In genomic region chr3:52056968-52057805, GRCh38 we compare ENCODE assay signal across 8 cellular contexts. TPM values are rescaled to one million over a fixed set of nuclear protein-coding genes. Genes with fewer than 3 reads are reported as not detected.
DNase-seq lines count a peak whose midpoint lies in the region; ATAC-seq, FAIRE-seq and TF ChIP-seq lines count a peak whose summit lies in the region.

No MANE protein-coding gene starts in this region.

- TF ChIP-seq CTCF in OCI-LY3 (IDR thresholded peaks at IDR 0.05; ENCODE audit: low read depth, low read length): no peak
- no peak for TF ChIP-seq CTCF in endothelial cell of umbilical vein (IDR thresholded peaks at IDR 0.05; ENCODE audit: extremely low read depth in 1 of 2, insufficient read depth in 1 of 2, low read depth in 1 of 2, low read length in 2 of 2)
- TF ChIP-seq CTCF in mesothelial cell of epicardium (IDR thresholded peaks at IDR 0.05; ENCODE audit: unreplicated experiment): no peak

- dilution Hi-C loops in endothelial cell of umbilical vein (cut with MboI; ENCODE audit: extremely low pct_ligation_motif_present, low sequenced_read_pairs): no loop called here

- H3K27ac ChIP-seq in OCI-LY3 (ENCODE audit: low read length) (peak overlapping the region; percentile 40), endothelial cell of umbilical vein (ENCODE audit: insufficient read depth, low read depth, low read length) (peak overlapping the region; percentile 23)

- BruUV-seq in endothelial cell of umbilical vein (replicated peaks; lab: Mats Ljungman, UMichigan): no TSS peak

- H3K9me3 ChIP-seq in OCI-LY3 (ENCODE audit: insufficient read depth, low read length): no peaks in the 10 kb centered on the region
- no peaks in the 10 kb centered on the region for H3K9me3 ChIP-seq in endothelial cell of umbilical vein (replicated peaks; ENCODE audit: control insufficient read depth, insufficient read depth, low read length)

- no peaks in the 10 kb centered on the region for H3K27me3 Mint-ChIP-seq in mesothelial cell of epicardium (ENCODE audit: low read depth)

- H2AFZ ChIP-seq in OCI-LY3 (ENCODE audit: low read depth, low read length) (peak overlapping the region; percentile 89), endothelial cell of umbilical vein (ENCODE audit: low read depth, low read length) (peak overlapping the region; percentile 91)

- DNase-seq in DMS 273 treated with DMSO at 0.1 percent for 48 hours (lab: John Stamatoyannopoulos, UW): peak; percentile 92
- peak; percentile 98 for DNase-seq in HuH-7.5 (ENCODE audit: low spot score)
- peak; percentile 99 for DNase-seq in activated T-cell treated with anti-CD3 and anti-CD28 coated beads for 24 hours (ENCODE audit: low read depth)
- DNase-seq in endothelial cell of umbilical vein (ENCODE audit: low read depth, low spot score): peak; percentile 99
- DNase-seq in mesothelial cell of epicardium (ENCODE audit: low spot score in 2 of 2, unreplicated experiment in 2 of 2): peak; percentile 98
- peak; percentile 99 to 100 for DNase-seq in stimulated activated CD8-positive, alpha-beta memory T cell treated with anti-CD3 and anti-CD28 coated beads, Interleukin-15, amount 100 ng/mL, for 4 hours (ENCODE audit: low read depth in 2 of 2)

- H3K27me3 ChIP-seq in OCI-LY3 (ENCODE audit: low read depth, low read length): no peaks in the 10 kb centered on the region
- no peaks in the 10 kb centered on the region for H3K27me3 ChIP-seq in endothelial cell of umbilical vein (ENCODE audit: control insufficient read depth in 2 of 2, insufficient read depth in 2 of 2, low read length in 2 of 2)

- peaks cover 42% of the 10 kb centered on the region for H3K4me1 Mint-ChIP-seq in mesothelial cell of epicardium

- peak; percentile 29 for TF ChIP-seq POLR2A in endothelial cell of umbilical vein (IDR thresholded peaks at IDR 0.05; ENCODE audit: low read depth, low read length)

- peak; percentile 75 for ATAC-seq in GM21528 (IDR thresholded peaks at IDR 0.05; ENCODE audit: low FRiP score, unreplicated experiment)

- POLR2A ChIA-PET in endothelial cell of umbilical vein (lab: Charles Lee): interaction anchor here (0.5 to 2.2 kb wide), 7 partner anchors 10 to 98 kb away, joined by 3 to 10 read pairs (median 3); partner anchors contain the start of gene RPL29

- CTCF ChIA-PET in endothelial cell of umbilical vein (lab: Charles Lee): interaction anchor here (0.6 to 10.4 kb wide), 22 partner anchors 9 to 163 kb away, joined by 3 to 260 read pairs (median 4); partner anchors contain the start of genes ABHD14B, ACY1, POC1A and RPL29

- H3K79me2 ChIP-seq in OCI-LY3 (ENCODE audit: low read length) (peaks cover 8% of the 10 kb centered on the region; the same call in 1 of the 2 replicates), endothelial cell of umbilical vein (ENCODE audit: control insufficient read depth, insufficient read depth, low read length) (peaks cover 25% of the 10 kb centered on the region)

- peak overlapping the region; percentile 80 for H3K4me3 ChIP-seq in OCI-LY3 (ENCODE audit: low read length)
- H3K4me3 ChIP-seq in endothelial cell of umbilical vein (replicated peaks in 1 of 3; ENCODE audit: insufficient read depth in 1 of 3, low read depth in 1 of 3, low read length in 3 of 3): peak overlapping the region; percentile 38 to 78 (median 39)

- H3K27ac Mint-ChIP-seq in mesothelial cell of epicardium: peak overlapping the region; percentile 99

- H3K9ac ChIP-seq in OCI-LY3 (ENCODE audit: low read length): peak overlapping the region; percentile 66
- peak overlapping the region; percentile 20 for H3K9ac ChIP-seq in endothelial cell of umbilical vein (replicated peaks; ENCODE audit: extremely low read depth, insufficient read depth, low read length)

- intact Hi-C loops in endothelial cell of umbilical vein (cut with micrococcal nuclease): loop anchor here (1.0 kb wide), 3 partner anchors 11 to 115 kb away; partner anchors contain the start of gene PARP3

- no peaks in the 10 kb centered on the region for H3K9me3 Mint-ChIP-seq in mesothelial cell of epicardium

- peaks cover 4% of the 10 kb centered on the region for H3K36me3 Mint-ChIP-seq in mesothelial cell of epicardium

- H3K4me3 Mint-ChIP-seq in mesothelial cell of epicardium: peak overlapping the region; percentile 79

- peaks cover 7% of the 10 kb centered on the region for H3K36me3 ChIP-seq in OCI-LY3 (replicated peaks; ENCODE audit: low read depth, low read length)
- H3K36me3 ChIP-seq in endothelial cell of umbilical vein (ENCODE audit: control insufficient read depth in 2 of 2, extremely low read depth in 1 of 2, insufficient read depth in 2 of 2, low read length in 2 of 2): no peaks in the 10 kb centered on the region

- peaks cover 35% of the 10 kb centered on the region for H3K4me1 ChIP-seq in OCI-LY3 (ENCODE audit: low read length)
- H3K4me1 ChIP-seq in endothelial cell of umbilical vein (ENCODE audit: control insufficient read depth, extremely low read depth, insufficient read depth, low read length): peaks cover 34% of the 10 kb centered on the region

- no peaks in the 10 kb centered on the region for H3K9me1 ChIP-seq in endothelial cell of umbilical vein (replicated peaks; ENCODE audit: control insufficient read depth, extremely low read depth, insufficient read depth, low read length)

- H3K4me2 ChIP-seq in OCI-LY3 (ENCODE audit: low read length): peak overlapping the region; percentile 87
- peak overlapping the region; percentile 60 for H3K4me2 ChIP-seq in endothelial cell of umbilical vein (ENCODE audit: insufficient read depth, low read length)

- peak; percentile 96 for FAIRE-seq in endothelial cell of umbilical vein (lab: Jason Lieb, UNC)

- H4K20me1 ChIP-seq in OCI-LY3 (ENCODE audit: insufficient read depth, low read length): no peaks in the 10 kb centered on the region; the same call in 1 of the 2 replicates
- no peaks in the 10 kb centered on the region for H4K20me1 ChIP-seq in endothelial cell of umbilical vein (replicated peaks; ENCODE audit: control insufficient read depth, extremely low read depth, insufficient read depth, low read length)

TF ChIP-seq in endothelial cell of umbilical vein, 7 proteins besides CTCF, POLR2A, EP300 and RAD21:
- TF ChIP-seq MAX (IDR thresholded peaks at IDR 0.05; ENCODE audit: insufficient read depth, insufficient read length) (peak; percentile 98), JUN (IDR thresholded peaks at IDR 0.05; ENCODE audit: borderline replicate concordance, insufficient read depth, insufficient read length, low read depth) (no peak), POLR2AphosphoS5 (IDR thresholded peaks at IDR 0.05; ENCODE audit: insufficient read depth, low read depth, low read length) (peak; percentile 6), MYC (IDR thresholded peaks at IDR 0.05; ENCODE audit: low read depth, low read length) (no peak), GATA2 (IDR thresholded peaks at IDR 0.05; ENCODE audit: insufficient read depth, insufficient read length, low read depth, low read length) (no peak), EZH2 (IDR thresholded peaks at IDR 0.05; ENCODE audit: borderline replicate concordance, low read depth, low read length, severe bottlenecking) (no peak), FOS (IDR thresholded peaks at IDR 0.05; ENCODE audit: borderline replicate concordance, insufficient read depth, low read length) (no peak)

RNA-seq across cellular contexts. Expression of gene DUSP7, which starts 0.8 kb away (rescaled TPM):
- total RNA-seq in endothelial cell of umbilical vein (29.2 and 30.5 TPM in 2 replicates), mesothelial cell of epicardium (32.0 to 34.6 TPM (median 32.2 TPM) in 3 replicates)
- polyA plus RNA-seq in endothelial cell of umbilical vein: 37.7 and 38.7 TPM in 2 replicates
- 26.7 and 27.3 TPM in 2 replicates for polyA plus RNA-seq in endothelial cell of umbilical vein (2011; cell fraction: cytosol; rRNA removed)
- 14.0 and 15.4 TPM in 2 replicates for polyA plus RNA-seq in endothelial cell of umbilical vein (2011; cell fraction: nucleus; rRNA removed)
- polyA plus RNA-seq in endothelial cell of umbilical vein (2012): 13.1 and 13.8 TPM in 2 replicates
- 39.9 and 48.0 TPM in 2 replicates for polyA minus RNA-seq in endothelial cell of umbilical vein
- polyA minus RNA-seq in endothelial cell of umbilical vein (2011; cell fraction: cytosol; rRNA and poly(A)+ RNA removed): 33.2 TPM
- 15.0 and 20.0 TPM in 2 replicates for polyA minus RNA-seq in endothelial cell of umbilical vein (2011; cell fraction: nucleus; rRNA and poly(A)+ RNA removed)

Comparison
In these comparisons a context has a peak if more than half of its experiments do, and no peak if none do; other contexts are left out.
1. Peak in every context shown above with its lines: DNase-seq, ATAC-seq, H3K4me3 ChIP-seq and H3K27ac ChIP-seq.